Comparison of ENCODE assay signal across 10 cellular contexts in the genomic region with DNA sequence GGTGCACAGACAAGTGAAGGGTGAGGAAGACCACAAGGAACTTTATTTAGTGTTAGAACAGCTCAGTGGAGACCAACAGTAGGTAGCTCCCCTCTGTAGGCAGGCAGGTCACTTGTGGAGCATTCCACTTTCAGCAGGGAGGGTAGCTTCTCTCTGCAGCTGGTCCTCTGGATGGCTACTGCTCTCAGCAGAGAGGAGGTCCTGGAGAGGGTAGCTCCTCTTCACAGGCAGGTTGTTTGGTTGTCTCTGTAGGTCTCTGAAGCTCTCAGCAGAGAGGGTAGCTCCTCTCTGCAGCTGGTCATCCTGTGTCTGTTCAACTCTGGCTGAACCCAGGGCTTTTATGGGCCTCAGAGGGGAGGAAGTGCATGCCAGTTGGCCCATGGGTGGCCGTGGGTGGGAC. TPM values are rescaled to one million over a fixed set of nuclear protein-coding genes. Genes with fewer than 3 reads are reported as not detected.
"Had no signal": no experiment of that assay in that cellular context is flagged by ENCODE, and none has a peak within 500 bp of the region (broad histone marks: within the 10 kb centered on the region; RNA-seq: fewer than 3 reads in every experiment).

No MANE protein-coding gene starts in this region.

- H3K9ac ChIP-seq: KMS-11 had no signal

- DNase-seq: IMR-90, KBM-7, KG1 had no signal

- H3K27ac ChIP-seq: HL-60, KMS-11 had no signal

- ATAC-seq: HepG2 had no signal

- FAIRE-seq: HepG2, HTR-8/SVneo had no signal

- H3K4me2 ChIP-seq: KMS-11 had no signal

RNA-seq across cellular contexts. Expression of a gene that starts 6.5 kb away (rescaled TPM):
- total RNA-seq: HepG2, HT-29, HT1080, IMR-90 had no signal
- polyA plus RNA-seq: HepG2, IgD-negative memory B cell, IMR-90 had no signal

RNA-seq across cellular contexts. Expression of a gene that starts 32.1 kb away (rescaled TPM):
- total RNA-seq: HepG2, HT-29, HT1080, IMR-90 had no signal
- polyA plus RNA-seq: HepG2, IgD-negative memory B cell, IMR-90 had no signal

RNA-seq across cellular contexts. Expression of a gene that starts 53.1 kb away (rescaled TPM):
- total RNA-seq: HepG2, HT-29, IMR-90 had no signal
- polyA plus RNA-seq: HepG2, IgD-negative memory B cell, IMR-90 had no signal
